Comparison of ENCODE assay signal across 38 cellular contexts in genomic region chr2:14051401-14051800, GRCh38.
"Had no signal": no experiment of that assay in that cellular context is flagged by ENCODE, and none has a peak within 500 bp of the region (broad histone marks: within the 10 kb centered on the region; RNA-seq: fewer than 3 reads in every experiment).

No MANE protein-coding gene starts in this region.

- DNase-seq: activated B cell treated with CpG ODN at 0.5 μM for 24 hours; activated CD4-positive, alpha-beta memory T cell treated with anti-CD3 and anti-CD28 coated beads for 36 hours; activated CD4-positive, alpha-beta T cell treated with anti-CD3 and anti-CD28 coated beads for 4 hours; activated CD4-positive, alpha-beta T cell treated with anti-CD3 and anti-CD28 coated beads, Interleukin-2, amount 10 ng/mL, durations not matched to agents 24 days and 14 days; activated CD4-positive, alpha-beta T cell treated with anti-CD3 and anti-CD28 coated beads, Interleukin-2, amount 50 U/mL, for 1 hour; activated CD4-positive, alpha-beta T cell treated with anti-CD3 and anti-CD28 coated beads, Interleukin-2, amount 50 U/mL, for 4 hours; activated CD4-positive, CD25-positive, alpha-beta regulatory T cell treated with anti-CD3 and anti-CD28 coated beads, Interleukin-2, amount 50 U/mL, for 72 hours; activated CD8-positive, alpha-beta memory T cell treated with anti-CD3 and anti-CD28 coated beads, Interleukin-2, amount 50 U/mL, for 4 hours; activated CD8-positive, alpha-beta T cell treated with anti-CD3 and anti-CD28 coated beads for 36 hours; activated effector memory CD4-positive, alpha-beta T cell treated with Interleukin-2 at 50 U/mL for 16 hours; activated gamma-delta T cell; activated naive CD4-positive, alpha-beta T cell treated with anti-CD3 and anti-CD28 coated beads, Interleukin-2, amount 10 ng/mL, durations not matched to agents 7 days and 5 days; activated naive CD4-positive, alpha-beta T cell treated with Interleukin-2 at 50 U/mL for 16 hours; activated naive CD8-positive, alpha-beta T cell treated with anti-CD3 and anti-CD28 coated beads, Interleukin-2, amount 10 ng/mL, durations not matched to agents 7 days and 5 days; activated naive CD8-positive, alpha-beta T cell treated with anti-CD3 and anti-CD28 coated beads, Interleukin-2, amount 50 U/mL, for 24 hours; activated T-cell treated with anti-CD3 and anti-CD28 coated beads for 4 hours; activated T-cell treated with anti-CD3 and anti-CD28 coated beads, Interleukin-2, amount 50 U/mL, for 1 hour; activated T-cell treated with anti-CD3 and anti-CD28 coated beads, Interleukin-2, amount 50 U/mL, for 4 hours; activated T-cell treated with anti-CD3 and anti-CD28 coated beads, Interleukin-2, amount 50 U/mL, for 72 hours; amygdala; anterior cingulate cortex; caudate nucleus; cerebellar nuclear complex; colonic mucosa; T-helper 2 cell; T-helper 9 cell had no signal

- H3K4me1 Mint-ChIP-seq: activated B cell treated with CpG ODN at 0.5 μM for 24 hours; activated CD4-positive, alpha-beta T cell treated with anti-CD3 and anti-CD28 coated beads, Interleukin-2, amount 10 ng/mL, durations not matched to agents 24 days and 14 days; activated naive CD4-positive, alpha-beta T cell treated with anti-CD3 and anti-CD28 coated beads, Interleukin-2, amount 10 ng/mL, durations not matched to agents 7 days and 5 days; activated naive CD4-positive, alpha-beta T cell treated with anti-CD3 and anti-CD28 coated beads, Interleukin-2, amount 50 U/mL, for 24 hours; activated naive CD8-positive, alpha-beta T cell treated with anti-CD3 and anti-CD28 coated beads, Interleukin-2, amount 10 ng/mL, durations not matched to agents 7 days and 5 days; activated naive CD8-positive, alpha-beta T cell treated with anti-CD3 and anti-CD28 coated beads, Interleukin-2, amount 50 U/mL, for 24 hours; brain; central memory CD8-positive, alpha-beta T cell had no signal

- FAIRE-seq: bronchial epithelial cell, TTC549 had no signal

- ATAC-seq: activated CD8-positive, alpha-beta T cell treated with anti-CD3 and anti-CD28 coated beads for 36 hours; activated naive CD8-positive, alpha-beta T cell treated with anti-CD3 and anti-CD28 coated beads, Interleukin-2, amount 50 U/mL, for 24 hours; activated T-cell treated with anti-CD3 and anti-CD28 coated beads, Interleukin-2, amount 50 U/mL, for 4 hours; activated T-cell treated with anti-CD3 and anti-CD28 coated beads, Interleukin-2, amount 50 U/mL, for 72 hours had no signal

- H3K9me3 Mint-ChIP-seq: activated naive CD8-positive, alpha-beta T cell treated with anti-CD3 and anti-CD28 coated beads, Interleukin-2, amount 10 ng/mL, durations not matched to agents 7 days and 5 days had no signal

- H3K9me3 ChIP-seq: ascending aorta, colonic mucosa had no signal

- H3K27ac ChIP-seq: ascending aorta, cardiac muscle cell, colonic mucosa, VCaP had no signal

- H3K4me3 ChIP-seq: ascending aorta, cardiac muscle cell, colonic mucosa had no signal

- H3K27me3 ChIP-seq: ascending aorta, cardiac muscle cell, colonic mucosa had no signal

- H3K36me3 Mint-ChIP-seq: activated CD4-positive, alpha-beta memory T cell treated with anti-CD3 and anti-CD28 coated beads for 36 hours; activated naive CD4-positive, alpha-beta T cell treated with anti-CD3 and anti-CD28 coated beads, Interleukin-2, amount 10 ng/mL, durations not matched to agents 7 days and 5 days; activated naive CD4-positive, alpha-beta T cell treated with anti-CD3 and anti-CD28 coated beads, Interleukin-2, amount 50 U/mL, for 24 hours; activated naive CD8-positive, alpha-beta T cell; activated naive CD8-positive, alpha-beta T cell treated with anti-CD3 and anti-CD28 coated beads, Interleukin-2, amount 10 ng/mL, durations not matched to agents 7 days and 5 days; brain had no signal

- H3K27ac Mint-ChIP-seq: activated B cell treated with CpG ODN at 0.5 μM for 24 hours; activated CD4-positive, alpha-beta memory T cell treated with anti-CD3 and anti-CD28 coated beads for 36 hours; activated CD4-positive, alpha-beta T cell treated with anti-CD3 and anti-CD28 coated beads, Interleukin-2, amount 10 ng/mL, durations not matched to agents 24 days and 14 days; activated CD8-positive, alpha-beta T cell treated with anti-CD3 and anti-CD28 coated beads for 36 hours; activated naive CD4-positive, alpha-beta T cell treated with anti-CD3 and anti-CD28 coated beads, Interleukin-2, amount 10 ng/mL, durations not matched to agents 7 days and 5 days; activated naive CD4-positive, alpha-beta T cell treated with anti-CD3 and anti-CD28 coated beads, Interleukin-2, amount 50 U/mL, for 24 hours; activated naive CD8-positive, alpha-beta T cell; activated naive CD8-positive, alpha-beta T cell treated with anti-CD3 and anti-CD28 coated beads, Interleukin-2, amount 10 ng/mL, durations not matched to agents 7 days and 5 days; activated naive CD8-positive, alpha-beta T cell treated with anti-CD3 and anti-CD28 coated beads, Interleukin-2, amount 50 U/mL, for 24 hours; activated T-cell treated with anti-CD3 and anti-CD28 coated beads, Interleukin-2, amount 50 U/mL, for 72 hours; activated T-helper 1 cell treated with anti-CD3 and anti-CD28 coated beads, Interleukin-12 subunit alpha, Interleukin-12 subunit beta, Interleukin-2, Interleukin-4 antibody, amounts not matched to agents 30 ng/mL and 10 ng/mL and 1 ng/mL, durations not matched to agents 14 hours and 24 hours and 36 hours; activated T-helper 2 cell treated with anti-CD3 and anti-CD28 coated beads, Interferon-gamma antibody, Interleukin-2, Interleukin-4, amounts not matched to agents 10 μg/mL and 5 μg/mL and 100 μg/mL, durations not matched to agents 14 hours and 24 hours and 36 hours; brain; T-helper 2 cell treated with Interferon-gamma antibody and Interleukin-4, amounts not matched to agents 5 μg/mL and 100 μg/mL, for 36 hours had no signal

- H3K27me3 Mint-ChIP-seq: activated B cell treated with CpG ODN at 0.5 μM for 24 hours; activated CD4-positive, alpha-beta memory T cell treated with anti-CD3 and anti-CD28 coated beads for 36 hours; activated CD4-positive, alpha-beta T cell treated with anti-CD3 and anti-CD28 coated beads, Interleukin-2, amount 10 ng/mL, durations not matched to agents 24 days and 14 days; activated CD8-positive, alpha-beta T cell treated with anti-CD3 and anti-CD28 coated beads for 36 hours; activated naive CD4-positive, alpha-beta T cell treated with anti-CD3 and anti-CD28 coated beads, Interleukin-2, amount 10 ng/mL, durations not matched to agents 7 days and 5 days; activated naive CD4-positive, alpha-beta T cell treated with anti-CD3 and anti-CD28 coated beads, Interleukin-2, amount 50 U/mL, for 24 hours; activated naive CD8-positive, alpha-beta T cell; activated naive CD8-positive, alpha-beta T cell treated with anti-CD3 and anti-CD28 coated beads, Interleukin-2, amount 10 ng/mL, durations not matched to agents 7 days and 5 days; activated naive CD8-positive, alpha-beta T cell treated with anti-CD3 and anti-CD28 coated beads, Interleukin-2, amount 50 U/mL, for 24 hours; brain; central memory CD8-positive, alpha-beta T cell had no signal

- H3K4me3 Mint-ChIP-seq: activated B cell treated with CpG ODN at 0.5 μM for 24 hours; activated CD4-positive, alpha-beta memory T cell treated with anti-CD3 and anti-CD28 coated beads for 36 hours; activated CD4-positive, alpha-beta T cell treated with anti-CD3 and anti-CD28 coated beads, Interleukin-2, amount 10 ng/mL, durations not matched to agents 24 days and 14 days; activated CD8-positive, alpha-beta T cell treated with anti-CD3 and anti-CD28 coated beads for 36 hours; activated naive CD4-positive, alpha-beta T cell treated with anti-CD3 and anti-CD28 coated beads, Interleukin-2, amount 10 ng/mL, durations not matched to agents 7 days and 5 days; activated naive CD4-positive, alpha-beta T cell treated with anti-CD3 and anti-CD28 coated beads, Interleukin-2, amount 50 U/mL, for 24 hours; activated naive CD8-positive, alpha-beta T cell; activated naive CD8-positive, alpha-beta T cell treated with anti-CD3 and anti-CD28 coated beads, Interleukin-2, amount 10 ng/mL, durations not matched to agents 7 days and 5 days; activated naive CD8-positive, alpha-beta T cell treated with anti-CD3 and anti-CD28 coated beads, Interleukin-2, amount 50 U/mL, for 24 hours; activated T-cell treated with anti-CD3 and anti-CD28 coated beads, Interleukin-2, amount 50 U/mL, for 4 hours; activated T-cell treated with anti-CD3 and anti-CD28 coated beads, Interleukin-2, amount 50 U/mL, for 72 hours; activated T-helper 1 cell treated with anti-CD3 and anti-CD28 coated beads, Interleukin-12 subunit alpha, Interleukin-12 subunit beta, Interleukin-2, Interleukin-4 antibody, amounts not matched to agents 30 ng/mL and 10 ng/mL and 1 ng/mL, durations not matched to agents 14 hours and 24 hours and 36 hours; brain; central memory CD8-positive, alpha-beta T cell; T-helper 2 cell treated with Interferon-gamma antibody and Interleukin-4, amounts not matched to agents 5 μg/mL and 100 μg/mL, for 36 hours had no signal

- H3K4me1 ChIP-seq: ascending aorta, colonic mucosa had no signal
